8 cellular contexts compared by ENCODE assay signal in genomic region chr19:38417544-38418506, GRCh38. TPM values are rescaled to one million over a fixed set of nuclear protein-coding genes. Genes with fewer than 3 reads are reported as not detected.
DNase-seq lines count a peak whose midpoint lies in the region; ATAC-seq and TF ChIP-seq lines count a peak whose summit lies in the region.

No MANE protein-coding gene starts in this region.

- no peaks in the 10 kb centered on the region for H3K9me3 ChIP-seq in HAP-1
- no peaks in the 10 kb centered on the region for H3K9me3 ChIP-seq in SJCRH30 (replicated peaks)

- peak; percentile 90 for ATAC-seq in left colon
- ATAC-seq in HG03442 (IDR thresholded peaks at IDR 0.05; ENCODE audit: unreplicated experiment) = no peak
- ATAC-seq in GM21367 (IDR thresholded peaks at IDR 0.05; ENCODE audit: unreplicated experiment) = no peak

- DNase-seq in AG10803 (ENCODE audit: low read depth) = no peak
- peak; percentile 73 to 89 for DNase-seq in HAP-1 (ENCODE audit: low spot score in 2 of 2)
- peak; percentile 72 to 74 for DNase-seq in SJCRH30
- peak; percentile 19 for DNase-seq in astrocyte of the hippocampus (ENCODE audit: low read depth, low spot score)
- DNase-seq in left colon = peak; percentile 69 to 75
- DNase-seq in stimulated activated CD4-positive, alpha-beta T cell treated with anti-CD3 and anti-CD28 coated beads, Interleukin-4, amount 100 ng/mL, for 4 hours = peak; percentile 52 to 58

- intact Hi-C loops in left colon (cut with DNase I, micrococcal nuclease) = no loop called here

- H3K27me3 ChIP-seq in HAP-1 (ENCODE audit: low read depth) (no peaks in the 10 kb centered on the region), SJCRH30 (no peaks in the 10 kb centered on the region)

- peak overlapping the region; percentile 7 for H3K4me3 ChIP-seq in AG10803 (ENCODE audit: low read length)
- H3K4me3 ChIP-seq in HAP-1 = peak overlapping the region; percentile 21
- H3K4me3 ChIP-seq in SJCRH30 = peak overlapping the region; percentile 47

- in situ Hi-C loops in HAP-1 (cut with MboI; ENCODE audit: low sequenced_read_pairs) = no loop called here

- H3K27ac ChIP-seq in SJCRH30 = no peak overlapping the region

- no peaks in the 10 kb centered on the region for H3K36me3 ChIP-seq in HAP-1 (replicated peaks)
- H3K36me3 ChIP-seq in SJCRH30 = no peaks in the 10 kb centered on the region

- H3K4me1 ChIP-seq in HAP-1 (peaks cover 6% of the 10 kb centered on the region), SJCRH30 (peaks cover 18% of the 10 kb centered on the region)

- no peak for TF ChIP-seq CTCF in AG10803 (conservative IDR thresholded peaks at IDR 0.05; ENCODE audit: low read length)

RNA-seq across cellular contexts. Expression of gene RASGRP4, which starts 8.2 kb away (rescaled TPM):
- total RNA-seq in SJCRH30 (2014; rRNA removed; shearing (Covaris generic)) = 0.73 and 0.94 TPM in 2 replicates
- total RNA-seq in left colon = 1 to 10 TPM in 1 of 2 donors, under 1 TPM in 1; 0.49 to 1.8 TPM

RNA-seq across cellular contexts. Expression of gene FAM98C, which starts 14.9 kb away (rescaled TPM):
- 2.8 and 4.6 TPM in 2 replicates for total RNA-seq in SJCRH30 (2014; rRNA removed; shearing (Covaris generic))
- total RNA-seq in left colon = 10 to 100 TPM; 33.2 to 37.4 TPM

RNA-seq across cellular contexts. Expression of gene RYR1, which starts 15.7 kb away (rescaled TPM):
- 12.4 and 19.1 TPM in 2 replicates for total RNA-seq in SJCRH30 (2014; rRNA removed; shearing (Covaris generic))
- 1 to 10 TPM in 1 of 2 donors, under 1 TPM in 1; 0.76 to 1.7 TPM for total RNA-seq in left colon

RNA-seq across cellular contexts. Expression of gene SPRED3, which starts 29.3 kb away (rescaled TPM):
- total RNA-seq in SJCRH30 (2014; rRNA removed; shearing (Covaris generic)) = 1.1 and 2.3 TPM in 2 replicates
- 1 to 10 TPM in 1 of 2 donors, under 1 TPM in 1; 0.28 to 1.6 TPM for total RNA-seq in left colon

RNA-seq across cellular contexts. Expression of gene GGN, which starts 30.0 kb away (rescaled TPM):
- total RNA-seq in SJCRH30 (2014; rRNA removed; shearing (Covaris generic)) = 0.23 and 0.59 TPM in 2 replicates
- total RNA-seq in left colon = under 1 TPM in 1 of 2 donors, not detected in 1; 0.37 TPM
